In genomic region chr4:89567936-89568335, GRCh38 we compare ENCODE assay signal across 35 cellular contexts.
A peak's percentile ranks its signal among the peaks of the same experiment; 100 is the strongest.
DNase-seq lines count a peak whose midpoint lies in the region; FAIRE-seq and TF ChIP-seq lines count a peak whose summit lies in the region.
"Had no signal": no experiment of that assay in that cellular context is flagged by ENCODE, and none has a peak within 500 bp of the region (broad histone marks: within the 10 kb centered on the region; RNA-seq: fewer than 3 reads in every experiment).

No MANE protein-coding gene starts in this region.

- H4K91ac ChIP-seq in neuronal stem cell (ENCODE audit: low read depth, low read length, poor library complexity): no peak overlapping the region

- H3K9ac ChIP-seq in kidney (ENCODE audit: low read length in 2 of 2) (no peak overlapping the region), neuronal stem cell (ENCODE audit: low read depth, low read length, poor library complexity) (no peak overlapping the region)
- H3K9ac ChIP-seq: BLaER1; BLaER1 treated with 17β-estradiol and CSF1 and Interleukin-3, amounts not matched to agents 10 nM and 100 nM had no signal

- H3K4ac ChIP-seq in neuronal stem cell (ENCODE audit: low read length): no peak overlapping the region

- H2BK120ac ChIP-seq in neuronal stem cell (ENCODE audit: low read depth, low read length): no peak overlapping the region

- H3K4me2 ChIP-seq in neuronal stem cell (ENCODE audit: insufficient read depth, low read length, poor library complexity, severe bottlenecking): no peak overlapping the region
- H3K4me2 ChIP-seq: A549; BLaER1; BLaER1 treated with 17β-estradiol and CSF1 and Interleukin-3, amounts not matched to agents 10 nM and 100 nM had no signal

- H2BK12ac ChIP-seq in neuronal stem cell (ENCODE audit: low read length): no peak overlapping the region

- H3K9me3 Mint-ChIP-seq in chondrocyte (ENCODE audit: low read depth): no peaks in the 10 kb centered on the region
- H3K9me3 Mint-ChIP-seq: CD4-positive, alpha-beta memory T cell; CD4-positive, alpha-beta T cell; CD8-positive, alpha-beta memory T cell; CD8-positive, alpha-beta T cell had no signal

- H4K8ac ChIP-seq in neuronal stem cell (ENCODE audit: low read depth, low read length): no peak overlapping the region

- no peak overlapping the region for H3K14ac ChIP-seq in neuronal stem cell (ENCODE audit: low read length)

- no CpG with 5 or more reads among the region's 7 CpGs for WGBS in neuronal stem cell (ENCODE audit: extremely low coverage in 2 of 2, insufficient read length in 2 of 2, insufficient replicate concordance in 1 of 2), 2 donors

- TF ChIP-seq CTCF in chondrocyte (IDR thresholded peaks at IDR 0.05) (no peak), kidney (IDR thresholded peaks at IDR 0.05; ENCODE audit: borderline replicate concordance, extremely low read depth, insufficient read depth) (no peak)

- no peak overlapping the region for H3K18ac ChIP-seq in neuronal stem cell (ENCODE audit: low read length)

- H3K9me3 ChIP-seq in kidney (ENCODE audit: control insufficient read depth in 1 of 2, low read length in 2 of 2) (no peaks in the 10 kb centered on the region), neuronal stem cell (replicated peaks in 1 of 2; ENCODE audit: control insufficient read depth in 2 of 2, insufficient read depth in 1 of 2, low read depth in 1 of 2, low read length in 2 of 2) (no peaks in the 10 kb centered on the region)
- H3K9me3 ChIP-seq: A549; BE2C; BLaER1; BLaER1 treated with 17β-estradiol and CSF1 and Interleukin-3, amounts not matched to agents 10 nM and 100 nM; Caco-2 had no signal

- no peak overlapping the region for H2AK5ac ChIP-seq in neuronal stem cell (ENCODE audit: low read depth, low read length)

- H3K79me1 ChIP-seq in neuronal stem cell (ENCODE audit: low read depth, low read length): no peaks in the 10 kb centered on the region

- H3K4me3 Mint-ChIP-seq in chondrocyte (ENCODE audit: unreplicated experiment): no peak overlapping the region
- H3K4me3 Mint-ChIP-seq: B cell; CD14-positive monocyte; CD4-positive, alpha-beta memory T cell; CD4-positive, alpha-beta T cell; CD4-positive, CD25-positive, alpha-beta regulatory T cell; CD8-positive, alpha-beta memory T cell; CD8-positive, alpha-beta T cell had no signal

- H3K27me3 Mint-ChIP-seq in chondrocyte (ENCODE audit: low read depth): peaks cover 1% of the 10 kb centered on the region

- H3K4me1 Mint-ChIP-seq in chondrocyte (ENCODE audit: low read depth): peaks cover 8% of the 10 kb centered on the region
- H3K4me1 Mint-ChIP-seq: B cell; CD14-positive monocyte; CD4-positive, alpha-beta memory T cell; CD4-positive, CD25-positive, alpha-beta regulatory T cell; CD8-positive, alpha-beta memory T cell had no signal

- H3K36me3 ChIP-seq in kidney (ENCODE audit: control insufficient read depth in 1 of 2, insufficient read depth in 2 of 2, low read length in 2 of 2): no peaks in the 10 kb centered on the region
- no peaks in the 10 kb centered on the region for H3K36me3 ChIP-seq in neuronal stem cell (replicated peaks in 1 of 2; ENCODE audit: control insufficient read depth in 2 of 2, insufficient read depth in 2 of 2, low read length in 2 of 2)
- H3K36me3 ChIP-seq: BE2C; BLaER1; BLaER1 treated with 17β-estradiol and CSF1 and Interleukin-3, amounts not matched to agents 10 nM and 100 nM had no signal

- H3K27ac ChIP-seq in kidney (ENCODE audit: low read depth in 2 of 2, low read length in 2 of 2) (no peak overlapping the region), neuronal stem cell (replicated peaks; ENCODE audit: low read length) (no peak overlapping the region)
- H3K27ac ChIP-seq: 22Rv1; A549; BLaER1; BLaER1 treated with 17β-estradiol and CSF1 and Interleukin-3, amounts not matched to agents 10 nM and 100 nM; C4-2B had no signal

- peak overlapping the region; percentile 75 for H3K23ac ChIP-seq in neuronal stem cell (ENCODE audit: low read depth, low read length, poor library complexity)

- H3K4me1 ChIP-seq in kidney (ENCODE audit: control insufficient read depth in 1 of 2, insufficient read depth in 1 of 2, low read depth in 1 of 2, low read length in 2 of 2): no peaks in the 10 kb centered on the region
- H3K4me1 ChIP-seq in neuronal stem cell (ENCODE audit: control insufficient read depth in 2 of 2, insufficient read depth in 1 of 2, low read depth in 1 of 2, low read length in 2 of 2): peaks cover 0 to 2% of the 10 kb centered on the region in 2 donors
- H3K4me1 ChIP-seq: A549; BE2C; BLaER1; BLaER1 treated with 17β-estradiol and CSF1 and Interleukin-3, amounts not matched to agents 10 nM and 100 nM; Caco-2 had no signal

- FAIRE-seq in kidney (lab: Jason Lieb, UNC): no peak
- FAIRE-seq: A204.1, A549, D721Med had no signal

- H3K27me3 ChIP-seq in neuronal stem cell (ENCODE audit: control insufficient read depth in 3 of 3, insufficient read depth in 3 of 3, low read depth in 1 of 3, low read length in 3 of 3): no peaks in the 10 kb centered on the region
- H3K27me3 ChIP-seq: BLaER1; BLaER1 treated with 17β-estradiol and CSF1 and Interleukin-3, amounts not matched to agents 10 nM and 100 nM had no signal

- no peak overlapping the region for H3K4me3 ChIP-seq in kidney (ENCODE audit: low read length in 2 of 2)
- H3K4me3 ChIP-seq in neuronal stem cell (ENCODE audit: low read length in 2 of 2): no peak overlapping the region
- H3K4me3 ChIP-seq: A549; BLaER1; BLaER1 treated with 17β-estradiol and CSF1 and Interleukin-3, amounts not matched to agents 10 nM and 100 nM had no signal

- H2BK15ac ChIP-seq in neuronal stem cell (ENCODE audit: low read length): no peak overlapping the region

- no peak overlapping the region for H2AFZ ChIP-seq in neuronal stem cell (ENCODE audit: low read length)

- H2BK5ac ChIP-seq in neuronal stem cell (ENCODE audit: low read length): no peak overlapping the region

- no peaks in the 10 kb centered on the region for H3K36me3 Mint-ChIP-seq in chondrocyte (ENCODE audit: low read depth)
- H3K36me3 Mint-ChIP-seq: CD14-positive monocyte; CD4-positive, alpha-beta memory T cell; CD4-positive, CD25-positive, alpha-beta regulatory T cell; CD8-positive, alpha-beta memory T cell; CD8-positive, alpha-beta T cell had no signal

- peak; percentile 85 for DNase-seq in chondrocyte (ENCODE audit: low spot score)
- peak; percentile 61 for DNase-seq in kidney
- DNase-seq in neuronal stem cell (ENCODE audit: low spot score): no peak
- DNase-seq in NCI-H1930 (lab: John Stamatoyannopoulos, UW): no peak
- DNase-seq in occipital lobe (lab: John Stamatoyannopoulos, UW): no peak
- DNase-seq in NK-92 treated with Interleukin-12 subunit alpha and Interleukin-12 subunit beta, amount 100 ng/mL, for 24 hours (lab: John Stamatoyannopoulos, UW): no peak
- DNase-seq: 8988T; ACHN; AML-193; BE2C; C1 segment of cervical spinal cord; Caco-2; Calu3; CD4-positive, alpha-beta memory T cell; CD4-positive, alpha-beta T cell; CD4-positive, CD25-positive, alpha-beta regulatory T cell; CD8-positive, alpha-beta memory T cell; CD8-positive, alpha-beta T cell; COR-L47; DMS 273 treated with DMSO at 0.1 percent for 48 hours; DMS153; DMS53; DMS79; DMS79 treated with DMSO at 0.1 percent for 48 hours; DND-41; EL had no signal

- intact Hi-C loops in kidney (cut with DNase I): no loop called here

- H3K27ac Mint-ChIP-seq in chondrocyte (ENCODE audit: unreplicated experiment): no peak overlapping the region
- H3K27ac Mint-ChIP-seq: B cell; CD14-positive monocyte; CD4-positive, alpha-beta memory T cell; CD4-positive, alpha-beta T cell; CD4-positive, CD25-positive, alpha-beta regulatory T cell; CD8-positive, alpha-beta memory T cell; CD8-positive, alpha-beta T cell had no signal

Comparison
In these comparisons a context has a peak if more than half of its experiments do, and no peak if none do; other contexts are left out.
1. DNase-seq: peak in chondrocyte (single experiment) and kidney (single experiment); none in neuronal stem cell (single experiment), NCI-H1930 (0 of 2), occipital lobe (single experiment) and NK-92 treated with Interleukin-12 subunit alpha and Interleukin-12 subunit beta, amount 100 ng/mL, for 24 hours (single experiment).